Comparison of ENCODE assay signal across 2 cellular contexts in genomic region chr2:167962436-167963226, GRCh38.
TF ChIP-seq lines count a peak whose summit lies in the region.

No MANE protein-coding gene starts in this region.

TF ChIP-seq in HepG2, 621 proteins besides CTCF, POLR2A, EP300 and RAD21:
- TF ChIP-seq KDM4B (CRISPR knock-in tag; IDR thresholded peaks at IDR 0.05) (no peak), CBX2 (IDR thresholded peaks at IDR 0.05; ENCODE audit: low read depth, low read length) (no peak), CBX2 (CRISPR knock-in tag; IDR thresholded peaks at IDR 0.05; ENCODE audit: low read depth) (no peak), ZBTB25 (CRISPR knock-in tag; IDR thresholded peaks at IDR 0.05) (no peak), BRF2 (CRISPR knock-in tag; IDR thresholded peaks at IDR 0.05) (no peak), ZFX (CRISPR knock-in tag; IDR thresholded peaks at IDR 0.05; ENCODE audit: low read depth) (no peak), ZNF720 (CRISPR knock-in tag; IDR thresholded peaks at IDR 0.05) (no peak), MBNL3 (CRISPR knock-in tag; conservative IDR thresholded peaks at IDR 0.05) (no peak), SMC3 (IDR thresholded peaks at IDR 0.05; ENCODE audit: low read length) (no peak), ZNF672 (CRISPR knock-in tag; IDR thresholded peaks at IDR 0.05) (no peak), ZNF709 (CRISPR knock-in tag; IDR thresholded peaks at IDR 0.05) (no peak)

TF ChIP-seq in H1, 55 proteins besides CTCF, POLR2A, EP300 and RAD21:
- TF ChIP-seq CBX5 (IDR thresholded peaks at IDR 0.05; ENCODE audit: low read depth, low read length), result no peak
- TF ChIP-seq HDAC2 (IDR thresholded peaks at IDR 0.05; ENCODE audit: borderline replicate concordance in 1 of 2, low read depth in 2 of 2, low read length in 2 of 2), result no peak
- TF ChIP-seq JUN (IDR thresholded peaks at IDR 0.05; ENCODE audit: low read depth, low read length), result no peak
- TF ChIP-seq SUZ12 (IDR thresholded peaks at IDR 0.05; ENCODE audit: low read length), result no peak
- TF ChIP-seq SP2 (IDR thresholded peaks at IDR 0.05; ENCODE audit: low read length), result no peak
- no peak for TF ChIP-seq HDAC6 (IDR thresholded peaks at IDR 0.05; ENCODE audit: low read depth, low read length)
- no peak for TF ChIP-seq JUND (IDR thresholded peaks at IDR 0.05; ENCODE audit: low read length)
- no peak for TF ChIP-seq SAP30 (IDR thresholded peaks at IDR 0.05; ENCODE audit: insufficient read depth, insufficient replicate concordance, low read length)
- TF ChIP-seq ZNF274 (IDR thresholded peaks at IDR 0.05; ENCODE audit: borderline replicate concordance, extremely low read depth, low read length), result no peak
- no peak for TF ChIP-seq RXRA (IDR thresholded peaks at IDR 0.05; ENCODE audit: insufficient read depth, low read depth, low read length)
- TF ChIP-seq CHD1 (IDR thresholded peaks at IDR 0.05; ENCODE audit: low read depth, low read length), result no peak
- no peak for TF ChIP-seq EGR1 (IDR thresholded peaks at IDR 0.05; ENCODE audit: borderline replicate concordance, low read depth, low read length)
- no peak for TF ChIP-seq NRF1 (IDR thresholded peaks at IDR 0.05; ENCODE audit: low read depth, low read length)
- no peak for TF ChIP-seq ASH2L (IDR thresholded peaks at IDR 0.05; ENCODE audit: low read length)
TF ChIP-seq in H1: peak in this region for 0.
